Comparison of ENCODE assay signal across 8 cellular contexts in the genomic region with DNA sequence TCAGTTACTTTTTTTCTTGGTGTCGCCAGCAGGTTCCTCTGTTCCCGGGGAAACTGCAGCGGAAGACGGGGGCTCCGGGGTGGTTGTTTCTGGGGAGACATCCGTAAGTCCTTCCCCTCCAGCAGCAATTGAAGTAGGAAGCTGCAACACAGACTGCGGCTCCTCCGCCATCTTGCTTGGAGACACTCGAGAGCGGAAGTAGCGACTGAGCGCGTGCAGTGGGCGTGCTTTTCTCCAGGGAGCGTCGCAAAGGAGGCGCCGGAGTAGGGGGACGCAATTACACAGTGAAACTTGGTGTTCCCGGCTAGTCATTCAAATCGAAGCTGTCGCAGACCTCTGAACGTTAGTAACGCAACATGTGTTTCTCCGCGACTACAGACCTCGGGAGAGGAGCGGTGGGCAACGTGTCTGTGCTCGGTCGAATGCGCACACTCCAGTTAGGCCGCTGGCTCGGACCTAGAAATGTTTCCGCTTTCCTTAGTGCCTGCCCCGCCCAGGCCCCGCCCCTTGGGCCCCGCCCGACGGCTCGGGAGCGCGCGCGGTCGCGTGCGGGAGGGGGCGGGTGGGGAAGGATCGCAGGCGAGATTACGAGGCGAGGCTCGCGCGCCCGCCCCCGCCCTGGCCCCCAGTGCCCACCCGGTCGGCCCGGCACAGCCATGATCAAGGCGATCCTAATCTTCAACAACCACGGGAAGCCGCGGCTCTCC. TPM values are rescaled to one million over a fixed set of nuclear protein-coding genes. Genes with fewer than 3 reads are reported as not detected.
DNase-seq lines count a peak whose midpoint lies in the region; ATAC-seq and TF ChIP-seq lines count a peak whose summit lies in the region.

Gene AP3S1 (plus strand): TSS at position 554 of the 707 bp plus-strand sequence. CDS start 103 bp downstream, at position 657.
Gene ATG12 (minus strand): TSS at position 184 of the 707 bp plus-strand sequence. CDS start 13 bp downstream, at position 171.

- H3K4me3 ChIP-seq in DND-41 (ENCODE audit: low read depth in 1 of 2, low read length in 2 of 2) (peak within 1 kb of the TSS; percentile 84 to 91), Peyer's patch (peak within 1 kb of the TSS; percentile 73 to 98 (median 85)), muscle layer of colon (ENCODE audit: low read depth in 1 of 2, low read length in 2 of 2) (peak within 1 kb of the TSS; percentile 78 to 94)

- TF ChIP-seq CTCF in DND-41 (IDR thresholded peaks at IDR 0.05; ENCODE audit: borderline replicate concordance, extremely low read depth, low read length, poor library complexity, severe bottlenecking) (no peak), Peyer's patch (IDR thresholded peaks at IDR 0.05) (no peak)

- H3K9me3 ChIP-seq in DND-41 (ENCODE audit: insufficient read depth, low read length, severe bottlenecking): no peaks in the 10 kb centered on the region
- H3K9me3 ChIP-seq in KOPT-K1 (ENCODE audit: insufficient read depth, low read length, poor library complexity, severe bottlenecking): no peaks in the 10 kb centered on the region
- no peaks in the 10 kb centered on the region for H3K9me3 ChIP-seq in Peyer's patch
- H3K9me3 ChIP-seq in muscle layer of colon (ENCODE audit: low read length): no peaks in the 10 kb centered on the region

- peaks cover 23% of the 10 kb centered on the region for H4K20me1 ChIP-seq in DND-41 (ENCODE audit: insufficient read depth, low read length)

- H3K4me2 ChIP-seq in DND-41 (ENCODE audit: insufficient read depth, low read length): peak within 1 kb of the TSS; percentile 86

- H3K27ac ChIP-seq in DND-41 (ENCODE audit: low read length): peak within 1 kb of the TSS; percentile 99
- H3K27ac ChIP-seq in KOPT-K1 (ENCODE audit: low read depth, low read length, poor library complexity, severe bottlenecking): peak within 1 kb of the TSS; percentile 90
- peak within 1 kb of the TSS; percentile 91 to 97 (median 94) for H3K27ac ChIP-seq in Peyer's patch
- H3K27ac ChIP-seq in muscle layer of colon (ENCODE audit: low read depth, low read length): peak within 1 kb of the TSS; percentile 79

- peaks cover 89% of the 10 kb centered on the region for H3K79me2 ChIP-seq in DND-41 (ENCODE audit: insufficient read depth, low read length)

- ATAC-seq in DND-41 (ENCODE audit: insufficient read depth, low read depth) (peak; percentile 88), GM21825 (IDR thresholded peaks at IDR 0.05; ENCODE audit: unreplicated experiment) (peak; percentile 79), esophagus mucosa (peak; percentile 98)

- H3K27me3 ChIP-seq in DND-41 (ENCODE audit: insufficient read depth, low read length, poor library complexity) (no peaks in the 10 kb centered on the region), Peyer's patch (no peaks in the 10 kb centered on the region), muscle layer of colon (ENCODE audit: control insufficient read depth in 1 of 2, insufficient read depth in 2 of 2, low read length in 2 of 2) (no peaks in the 10 kb centered on the region)

- H3K36me3 ChIP-seq in DND-41 (ENCODE audit: insufficient read depth, low read length): peaks cover 19% of the 10 kb centered on the region
- peaks cover 22% of the 10 kb centered on the region for H3K36me3 ChIP-seq in KOPT-K1 (ENCODE audit: insufficient read depth, low read length)
- H3K36me3 ChIP-seq in Peyer's patch: peaks cover 0 to 11% (median 0%) of the 10 kb centered on the region in 3 donors
- H3K36me3 ChIP-seq in muscle layer of colon (ENCODE audit: insufficient read depth, low read length): peaks cover 8% of the 10 kb centered on the region

- H3K9ac ChIP-seq in DND-41 (ENCODE audit: low read depth, low read length) (peak within 1 kb of the TSS; percentile 81), muscle layer of colon (ENCODE audit: low read length) (peak within 1 kb of the TSS; percentile 87)

- H3K4me1 ChIP-seq in DND-41 (ENCODE audit: insufficient read depth, low read length): peaks cover 55% of the 10 kb centered on the region
- H3K4me1 ChIP-seq in Peyer's patch: peaks cover 0 to 32% (median 13%) of the 10 kb centered on the region in 4 donors
- peaks cover 50% of the 10 kb centered on the region for H3K4me1 ChIP-seq in muscle layer of colon (ENCODE audit: insufficient read depth, low read length)

- DNase-seq in DND-41 (peak; percentile 92), Peyer's patch (peak; percentile 90 to 96 (median 95))
- peak; percentile 94 to 95 for DNase-seq in activated T-cell treated with anti-CD3 and anti-CD28 coated beads, Interleukin-2, amount 50 U/mL, for 48 hours
- DNase-seq in stimulated activated CD8-positive, alpha-beta memory T cell treated with anti-CD3 and anti-CD28 coated beads, Interleukin-7, amount 100 ng/mL, for 1 hour (ENCODE audit: low read depth in 2 of 2): peak; percentile 78 to 81

- peak within 1 kb of the TSS; percentile 99 for H2AFZ ChIP-seq in DND-41 (ENCODE audit: low read depth, low read length)

- TF ChIP-seq POLR2A in Peyer's patch (IDR thresholded peaks at IDR 0.05): peak; percentile 82 to 85

RNA-seq across cellular contexts. Expression of gene AP3S1, which starts in this region (rescaled TPM):
- total RNA-seq in Peyer's patch: 100 to 1,000 TPM in 1 of 4 donors, 10 to 100 TPM in 3; 47.2 to 113 (median 77.9) TPM
- total RNA-seq in esophagus mucosa: 88.6 TPM

RNA-seq across cellular contexts. Expression of gene ATG12, which starts in this region (rescaled TPM):
- 10 to 100 TPM; 37.1 to 46.1 (median 41.8) TPM for total RNA-seq in Peyer's patch
- 18.5 TPM for total RNA-seq in esophagus mucosa

Comparison
In these comparisons a context has a peak if more than half of its experiments do, and no peak if none do; other contexts are left out.
1. Peak in every context shown above with its lines: DNase-seq, ATAC-seq, H3K4me3 ChIP-seq and H3K27ac ChIP-seq.